In the genomic region with DNA sequence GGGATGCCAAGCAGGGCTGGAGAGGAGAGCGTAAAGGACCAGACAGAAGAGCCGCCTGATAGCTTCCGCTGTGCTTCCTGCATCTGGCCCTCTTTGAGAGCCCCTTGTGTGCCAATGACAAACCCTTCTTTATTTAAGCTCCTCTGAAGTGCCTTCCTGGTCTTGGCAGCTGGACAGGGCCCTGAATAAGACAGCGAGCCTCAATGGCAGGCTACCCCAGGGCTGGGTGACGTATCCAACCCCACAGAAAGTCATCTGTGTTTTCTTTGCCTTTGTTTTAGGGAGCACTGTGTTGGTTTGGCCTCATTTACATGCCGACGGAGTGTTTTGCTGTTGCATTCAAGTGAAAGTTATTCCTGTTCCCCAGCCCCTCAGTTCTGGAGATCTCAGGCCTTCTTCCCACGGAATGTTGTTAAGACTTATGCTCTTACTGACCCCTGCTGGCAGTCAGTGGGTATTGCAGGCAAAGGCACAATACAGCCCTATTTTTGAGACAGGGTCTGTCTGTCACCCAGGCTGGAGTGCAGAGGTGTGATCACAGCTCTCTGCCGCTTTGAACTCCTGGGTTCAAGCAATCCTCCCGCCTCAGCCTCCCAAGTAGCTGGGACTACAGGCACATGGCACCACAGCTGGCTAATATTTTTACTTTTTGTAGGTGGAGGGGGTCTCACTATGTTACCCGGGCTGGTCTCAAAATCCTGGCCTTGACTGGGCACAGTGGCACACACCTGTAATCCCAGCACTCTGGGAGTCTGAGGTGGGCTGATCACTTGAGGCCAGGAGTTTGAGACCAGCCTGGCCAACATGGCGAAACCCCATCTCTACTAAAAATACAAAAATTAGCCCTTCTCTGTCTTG, we compare ENCODE assay signal across 10 cellular contexts. TPM values are rescaled to one million over a fixed set of nuclear protein-coding genes. Genes with fewer than 3 reads are reported as not detected.
A peak's percentile ranks its signal among the peaks of the same experiment; 100 is the strongest.
DNase-seq lines count a peak whose midpoint lies in the region; ATAC-seq and TF ChIP-seq lines count a peak whose summit lies in the region.
"Had no signal": no experiment of that assay in that cellular context is flagged by ENCODE, and none has a peak within 500 bp of the region (broad histone marks: within the 10 kb centered on the region; RNA-seq: fewer than 3 reads in every experiment).

No MANE protein-coding gene starts in this region.

- H3K36me3 ChIP-seq in BE2C, result no peaks in the 10 kb centered on the region
- H3K36me3 ChIP-seq in prostate gland, result no peaks in the 10 kb centered on the region
- no peaks in the 10 kb centered on the region for H3K36me3 ChIP-seq in ascending aorta
- H3K36me3 ChIP-seq: sigmoid colon had no signal

- no peak overlapping the region for H3K27ac ChIP-seq in RWPE1
- no peak overlapping the region for H3K27ac ChIP-seq in prostate gland
- no peak overlapping the region for H3K27ac ChIP-seq in ascending aorta
- H3K27ac ChIP-seq: sigmoid colon had no signal

- H3K4me1 ChIP-seq in BE2C (no peaks in the 10 kb centered on the region), prostate gland (replicated peaks) (no peaks in the 10 kb centered on the region), ascending aorta (no peaks in the 10 kb centered on the region)
- H3K4me1 ChIP-seq: sigmoid colon had no signal

- intact Hi-C loops in prostate gland (cut with DNase I), result no loop called here
- intact Hi-C loops in ascending aorta (cut with DNase I), result no loop called here

- POLR2A ChIA-PET in RWPE1 (lab: Yijun Ruan, JAX; ENCODE audit: low non-redundant PET), result no interaction called here

- no peaks in the 10 kb centered on the region for H3K27me3 ChIP-seq in BE2C
- H3K27me3 ChIP-seq in prostate gland (replicated peaks; ENCODE audit: insufficient read depth), result no peaks in the 10 kb centered on the region
- H3K27me3 ChIP-seq in ascending aorta, result no peaks in the 10 kb centered on the region
- H3K27me3 ChIP-seq: sigmoid colon had no signal

- no peak for ATAC-seq in GM18505 (IDR thresholded peaks at IDR 0.05; ENCODE audit: unreplicated experiment)

- H3K4me3 ChIP-seq in BE2C (ENCODE audit: low read depth, low read length) (no peak overlapping the region), prostate gland (no peak overlapping the region), ascending aorta (no peak overlapping the region)
- H3K4me3 ChIP-seq: sigmoid colon had no signal

- TF ChIP-seq CTCF in BE2C (IDR thresholded peaks at IDR 0.05; ENCODE audit: low read depth, low read length), result peak; percentile 79
- TF ChIP-seq CTCF in GM12874 (IDR thresholded peaks at IDR 0.05; ENCODE audit: insufficient read depth, low read depth, low read length), result peak; percentile 76
- TF ChIP-seq CTCF in RWPE1 (conservative IDR thresholded peaks at IDR 0.05; ENCODE audit: low read depth), result peak; percentile 36
- peak in 1 of 4 experiments; percentile 33 for TF ChIP-seq CTCF in prostate gland (IDR thresholded peaks at IDR 0.05)
- peak in 1 of 3 experiments; percentile 15 for TF ChIP-seq CTCF in ascending aorta (IDR thresholded peaks at IDR 0.05)

- CTCF ChIA-PET in RWPE1 (lab: Yijun Ruan, JAX), result interaction anchor here (0.6 to 0.7 kb wide), 4 partner anchors 65 to 845 kb away, joined by 3 to 7 read pairs (median 4); no protein-coding TSS in a partner anchor

- TF ChIP-seq POLR2A in prostate gland (IDR thresholded peaks at IDR 0.05) (no peak), GM18505 (IDR thresholded peaks at IDR 0.05; ENCODE audit: borderline replicate concordance, extremely low read depth, insufficient read depth, insufficient read length) (no peak)

- DNase-seq in BE2C, result no peak
- DNase-seq in RWPE1 (ENCODE audit: low spot score), result no peak
- DNase-seq in iPS-NIHi11 (ENCODE audit: low spot score), result peak; percentile 68
- no peak for DNase-seq in prostate gland (ENCODE audit: low spot score)
- no peak for DNase-seq in HuH-7.5 (ENCODE audit: low spot score)
- no peak for DNase-seq in ascending aorta (ENCODE audit: low spot score in 2 of 2)
- DNase-seq: sigmoid colon had no signal

- WGBS in prostate gland, result 86% methylated on average over 12 of the region's 12 CpGs

- H3K9me3 ChIP-seq in BE2C, result peaks cover 9% of the 10 kb centered on the region
- H3K9me3 ChIP-seq in prostate gland, result no peaks in the 10 kb centered on the region
- H3K9me3 ChIP-seq in ascending aorta, result peaks cover 5 to 15% of the 10 kb centered on the region in 2 donors

RNA-seq across cellular contexts. Expression of a gene that starts 16.8 kb away (rescaled TPM):
- not detected for polyA plus RNA-seq in BE2C (2012; ENCODE audit: insufficient read depth, insufficient read length, low read depth)
- not detected for total RNA-seq in prostate gland
- total RNA-seq in ascending aorta, result not detected
- total RNA-seq: dermis microvascular lymphatic vessel endothelial cell, sigmoid colon had no signal
